Comparison of ENCODE assay signal across 8 cellular contexts in genomic region chr10:43140414-43140813, GRCh38. TPM values are rescaled to one million over a fixed set of nuclear protein-coding genes. Genes with fewer than 3 reads are reported as not detected.
DNase-seq lines count a peak whose midpoint lies in the region; ATAC-seq, FAIRE-seq and TF ChIP-seq lines count a peak whose summit lies in the region.

No MANE protein-coding gene starts in this region.

- TF ChIP-seq CTCF in WI38 (IDR thresholded peaks at IDR 0.05; ENCODE audit: low read depth, low read length) (no peak), HepG2 (CRISPR knock-in tag; IDR thresholded peaks at IDR 0.05) (no peak)

- 0 out of 4 replicates have a peak, but pooled peaks of 1 of the 2 experiments have one; percentile 23 for TF ChIP-seq EP300 in HepG2 (IDR thresholded peaks at IDR 0.05; ENCODE audit: low read depth in 2 of 2, low read length in 2 of 2)
- peak; percentile 18; the same call in 1 of the 2 replicates for TF ChIP-seq EP300 in HepG2 (CRISPR knock-in tag; IDR thresholded peaks at IDR 0.05; ENCODE audit: borderline replicate concordance)

- peak overlapping the region; percentile 70 for H3K4me2 ChIP-seq in HepG2 (ENCODE audit: low read depth, low read length)

- no peak for TF ChIP-seq RAD21 in HepG2 (CRISPR knock-in tag; IDR thresholded peaks at IDR 0.05)

- BruUV-seq in HepG2 (replicated peaks; lab: Mats Ljungman, UMichigan) = no TSS peak

- 8% methylated on average over 3 of the region's 3 CpGs for WGBS in HepG2 (ENCODE audit: low lambda C conversion rate)

- H2AFZ ChIP-seq in HepG2 (ENCODE audit: low read length) = no peak overlapping the region

- no peak overlapping the region for H3K27ac ChIP-seq in HepG2 (ENCODE audit: extremely low read length, insufficient read depth, low read length)

- H3K4me1 ChIP-seq in HepG2 (ENCODE audit: insufficient read depth, low read length) = peaks cover 33% of the 10 kb centered on the region

- H3K79me2 ChIP-seq in HepG2 (ENCODE audit: insufficient read depth, low read length) = peaks cover 32% of the 10 kb centered on the region

- H3K4me3 ChIP-seq in WI38 (ENCODE audit: low read depth, low read length) (peak overlapping the region; percentile 2; the same call in 1 of the 2 replicates), HepG2 (replicated peaks in 1 of 3; ENCODE audit: insufficient read depth in 1 of 3, low read depth in 2 of 3, low read length in 3 of 3) (peak overlapping the region in 2 of 3 experiments; percentile 12 to 89; a peak in 3 of 6 replicates)

- TF ChIP-seq POLR2A in HepG2 (IDR thresholded peaks at IDR 0.05; ENCODE audit: insufficient read depth in 1 of 2, low read depth in 2 of 2, low read length in 2 of 2) = no peak

- in situ Hi-C loops in ACHN (cut with HindIII; ENCODE audit: low pct_ligation_motif_present, low pct_unique_long_range_greater_than_20kb, low sequenced_read_pairs) = no loop called here
- in situ Hi-C loops in HepG2 (cut with HindIII; ENCODE audit: extremely low pct_ligation_motif_present, low pct_unique_long_range_greater_than_20kb) = no loop called here

- intact Hi-C loops in HepG2 (cut with micrococcal nuclease; ENCODE audit: unreplicated experiment) = no loop called here

- H3K36me3 ChIP-seq in HepG2 (replicated peaks in 1 of 2; ENCODE audit: control insufficient read depth in 1 of 2, insufficient read depth in 2 of 2, low read length in 2 of 2) = no peaks in the 10 kb centered on the region

- POLR2A ChIA-PET in HepG2 (lab: Yijun Ruan, JAX) = no interaction called here

- peak; percentile 74 for FAIRE-seq in HepG2 (lab: Jason Lieb, UNC)

- H3K9ac ChIP-seq in HepG2 (ENCODE audit: insufficient read depth, low read depth, low read length) = no peak overlapping the region

- no peaks in the 10 kb centered on the region for H4K20me1 ChIP-seq in HepG2 (ENCODE audit: insufficient read depth, low read length)

- ATAC-seq in GM19025 (IDR thresholded peaks at IDR 0.05; ENCODE audit: low read depth, unreplicated experiment) (peak; percentile 34), HG03280 (IDR thresholded peaks at IDR 0.05; ENCODE audit: unreplicated experiment) (peak; percentile 34), HepG2 (no peak)

- no peaks in the 10 kb centered on the region for H3K9me3 ChIP-seq in HepG2 (ENCODE audit: low read length)

- CTCF ChIA-PET in HepG2 (lab: Yijun Ruan, JAX; ENCODE audit: low intra/inter-chr PET ratio, low total read pairs) = no interaction called here

- DNase-seq in ACHN = peak; percentile 34
- DNase-seq in HepG2 (ENCODE audit: low spot score) = peak; percentile 79
- no peak for DNase-seq in SK-N-DZ (ENCODE audit: low spot score)
- no peak for DNase-seq in NCI-H1105 (lab: John Stamatoyannopoulos, UW)
- DNase-seq in NCI-H526 (lab: John Stamatoyannopoulos, UW) = no peak

- H3K27me3 ChIP-seq in HepG2 (ENCODE audit: control insufficient read depth in 1 of 2, insufficient read depth in 2 of 2, low read length in 2 of 2) = no peaks in the 10 kb centered on the region

TF ChIP-seq in HepG2, 621 proteins besides CTCF, POLR2A, EP300 and RAD21:
- TF ChIP-seq SOX5 (CRISPR knock-in tag; IDR thresholded peaks at IDR 0.05; ENCODE audit: borderline replicate concordance) (peak; percentile 18; the same call in 1 of the 2 replicates), SAP130 (CRISPR knock-in tag; IDR thresholded peaks at IDR 0.05; ENCODE audit: low read depth) (peak; percentile 46), HMG20A (CRISPR knock-in tag; IDR thresholded peaks at IDR 0.05; ENCODE audit: borderline replicate concordance) (peak; percentile 29; the same call in 1 of the 2 replicates), FOXA1 (IDR thresholded peaks at IDR 0.05) (no peak), FOXA1 (CRISPR knock-in tag; IDR thresholded peaks at IDR 0.05) (peak; percentile 38; the same call in 1 of the 2 replicates), ZSCAN20 (CRISPR knock-in tag; IDR thresholded peaks at IDR 0.05; ENCODE audit: borderline replicate concordance) (no peak), FOXA3 (CRISPR knock-in tag; IDR thresholded peaks at IDR 0.05) (peak; percentile 59)
- TF ChIP-seq, protein P1, sequence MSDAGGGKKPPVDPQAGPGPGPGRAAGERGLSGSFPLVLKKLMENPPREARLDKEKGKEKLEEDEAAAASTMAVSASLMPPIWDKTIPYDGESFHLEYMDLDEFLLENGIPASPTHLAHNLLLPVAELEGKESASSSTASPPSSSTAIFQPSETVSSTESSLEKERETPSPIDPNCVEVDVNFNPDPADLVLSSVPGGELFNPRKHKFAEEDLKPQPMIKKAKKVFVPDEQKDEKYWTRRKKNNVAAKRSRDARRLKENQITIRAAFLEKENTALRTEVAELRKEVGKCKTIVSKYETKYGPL (CRISPR knock-in tag; IDR thresholded peaks at IDR 0.05) = no peak
- TF ChIP-seq, protein P2, sequence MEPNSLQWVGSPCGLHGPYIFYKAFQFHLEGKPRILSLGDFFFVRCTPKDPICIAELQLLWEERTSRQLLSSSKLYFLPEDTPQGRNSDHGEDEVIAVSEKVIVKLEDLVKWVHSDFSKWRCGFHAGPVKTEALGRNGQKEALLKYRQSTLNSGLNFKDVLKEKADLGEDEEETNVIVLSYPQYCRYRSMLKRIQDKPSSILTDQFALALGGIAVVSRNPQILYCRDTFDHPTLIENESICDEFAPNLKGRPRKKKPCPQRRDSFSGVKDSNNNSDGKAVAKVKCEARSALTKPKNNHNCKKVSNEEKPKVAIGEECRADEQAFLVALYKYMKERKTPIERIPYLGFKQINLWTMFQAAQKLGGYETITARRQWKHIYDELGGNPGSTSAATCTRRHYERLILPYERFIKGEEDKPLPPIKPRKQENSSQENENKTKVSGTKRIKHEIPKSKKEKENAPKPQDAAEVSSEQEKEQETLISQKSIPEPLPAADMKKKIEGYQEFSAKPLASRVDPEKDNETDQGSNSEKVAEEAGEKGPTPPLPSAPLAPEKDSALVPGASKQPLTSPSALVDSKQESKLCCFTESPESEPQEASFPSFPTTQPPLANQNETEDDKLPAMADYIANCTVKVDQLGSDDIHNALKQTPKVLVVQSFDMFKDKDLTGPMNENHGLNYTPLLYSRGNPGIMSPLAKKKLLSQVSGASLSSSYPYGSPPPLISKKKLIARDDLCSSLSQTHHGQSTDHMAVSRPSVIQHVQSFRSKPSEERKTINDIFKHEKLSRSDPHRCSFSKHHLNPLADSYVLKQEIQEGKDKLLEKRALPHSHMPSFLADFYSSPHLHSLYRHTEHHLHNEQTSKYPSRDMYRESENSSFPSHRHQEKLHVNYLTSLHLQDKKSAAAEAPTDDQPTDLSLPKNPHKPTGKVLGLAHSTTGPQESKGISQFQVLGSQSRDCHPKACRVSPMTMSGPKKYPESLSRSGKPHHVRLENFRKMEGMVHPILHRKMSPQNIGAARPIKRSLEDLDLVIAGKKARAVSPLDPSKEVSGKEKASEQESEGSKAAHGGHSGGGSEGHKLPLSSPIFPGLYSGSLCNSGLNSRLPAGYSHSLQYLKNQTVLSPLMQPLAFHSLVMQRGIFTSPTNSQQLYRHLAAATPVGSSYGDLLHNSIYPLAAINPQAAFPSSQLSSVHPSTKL (CRISPR knock-in tag; IDR thresholded peaks at IDR 0.05) = peak; percentile 49

RNA-seq across cellular contexts. Expression of gene CSGALNACT2, which starts 2.2 kb away (rescaled TPM):
- 3.3 and 3.6 TPM in 2 replicates for total RNA-seq in HepG2 (2016; rRNA removed; fragmentation: Illumina TruSeq; extraction: Trizol)
- 9.3 and 11.5 TPM in 2 replicates for total RNA-seq in HepG2 (2016; cell fraction: cytosol; rRNA removed; fragmentation: Illumina TruSeq; extraction: Trizol; ENCODE audit: low read depth)
- 3.5 and 3.7 TPM in 2 replicates for total RNA-seq in HepG2 (2016; cell fraction: insoluble cytoplasmic fraction; rRNA removed; fragmentation: Illumina TruSeq; extraction: Trizol)
- 9.4 and 11.4 TPM in 2 replicates for total RNA-seq in HepG2 (2016; cell fraction: membrane; rRNA removed; fragmentation: Illumina TruSeq; extraction: Trizol)
- 4.3 and 4.5 TPM in 2 replicates for total RNA-seq in HepG2 (2016; cell fraction: nucleus; rRNA removed; fragmentation: Illumina TruSeq; extraction: Trizol)
- polyA plus RNA-seq in HepG2 (2011; rRNA removed) = 7.1 and 8.2 TPM in 2 replicates
- polyA plus RNA-seq in HepG2 (2011; cell fraction: cytosol; rRNA removed) = 3.4 and 6.9 TPM in 2 replicates
- polyA plus RNA-seq in HepG2 (2011; cell fraction: nucleus; rRNA removed) = 5.3 and 8.7 TPM in 2 replicates
- 5.8 and 10.3 TPM in 2 replicates for polyA plus RNA-seq in HepG2 (2012)
- polyA plus RNA-seq in HepG2 (2016; cell fraction: cytosol; fragmentation: Illumina TruSeq; extraction: Trizol; ENCODE audit: low read depth) = 1.3 and 1.5 TPM in 2 replicates
- 5.7 TPM in 2 replicates for polyA plus RNA-seq in HepG2 (2016; cell fraction: insoluble cytoplasmic fraction; fragmentation: Illumina TruSeq; extraction: Trizol; ENCODE audit: low read depth)
- 3.9 and 4.4 TPM in 2 replicates for polyA plus RNA-seq in HepG2 (2016; cell fraction: membrane; fragmentation: Illumina TruSeq; extraction: Trizol; ENCODE audit: low read depth)
- 10.6 and 11.0 TPM in 2 replicates for polyA plus RNA-seq in HepG2 (2016; cell fraction: nucleus; fragmentation: Illumina TruSeq; extraction: Trizol; ENCODE audit: insufficient read depth, low read depth)
- polyA minus RNA-seq in HepG2 (2011; rRNA and poly(A)+ RNA removed; ENCODE audit: low replicate concordance) = 3.1 and 4.4 TPM in 2 replicates
- polyA minus RNA-seq in HepG2 (2011; cell fraction: cytosol; rRNA and poly(A)+ RNA removed) = 5.9 and 8.1 TPM in 2 replicates
- 8.2 and 10.3 TPM in 2 replicates for polyA minus RNA-seq in HepG2 (2011; cell fraction: nucleus; rRNA and poly(A)+ RNA removed)
- 4.1 and 5.3 TPM in 2 replicates for polyA plus RNA-seq in SK-N-DZ (2014; cell fraction: cytosol; rRNA removed)
- 8.5 and 20.6 TPM in 2 replicates for polyA plus RNA-seq in SK-N-DZ (2014; cell fraction: nucleus; rRNA removed)

Comparison
In these comparisons a context has a peak if more than half of its experiments do, and no peak if none do; other contexts are left out.
1. DNase-seq: peak in ACHN (single experiment) and HepG2 (single experiment); none in SK-N-DZ (single experiment), NCI-H1105 (single experiment) and NCI-H526 (0 of 2).